ENCODE assay signal across 9 cellular contexts in genomic region chr12:54991161-54991991, GRCh38. TPM values are rescaled to one million over a fixed set of nuclear protein-coding genes. Genes with fewer than 3 reads are reported as not detected.
A peak's percentile ranks its signal among the peaks of the same experiment; 100 is the strongest.
DNase-seq lines count a peak whose midpoint lies in the region; ATAC-seq lines count a peak whose summit lies in the region.
"Had no signal": no experiment of that assay in that cellular context is flagged by ENCODE, and none has a peak within 500 bp of the region (broad histone marks: within the 10 kb centered on the region; RNA-seq: fewer than 3 reads in every experiment).

No MANE protein-coding gene starts in this region.

- ATAC-seq in HG03280 (IDR thresholded peaks at IDR 0.05; ENCODE audit: unreplicated experiment): peak; percentile 75
- ATAC-seq in activated CD8-positive, alpha-beta memory T cell treated with anti-CD3 and anti-CD28 coated beads, Interleukin-2, amount 10 ng/mL, durations not matched to agents 7 days and 5 days: peak; percentile 78

- peak; percentile 20 to 29 for DNase-seq in stimulated activated CD4-positive, alpha-beta T cell treated with anti-CD3 and anti-CD28 coated beads, Interleukin-12 subunit alpha, Interleukin-12 subunit beta, amount 100 ng/mL, for 24 hours (ENCODE audit: low read depth in 2 of 2)
- DNase-seq in stimulated activated CD4-positive, alpha-beta T cell treated with anti-CD3 and anti-CD28 coated beads, Interleukin-2, amount 100 ng/mL, for 48 hours: no peak
- peak; percentile 70 for DNase-seq in activated CD8-positive, alpha-beta memory T cell treated with anti-CD3 and anti-CD28 coated beads, Interleukin-2, amount 10 ng/mL, durations not matched to agents 7 days and 5 days
- DNase-seq in stimulated activated CD4-positive, alpha-beta T cell treated with anti-CD3 and anti-CD28 coated beads, TNF-alpha, amount 100 ng/mL, for 4 hours (ENCODE audit: low read depth in 3 of 3): peak in 2 of 3 experiments; percentile 26 to 28
- DNase-seq in RKO (ENCODE audit: low spot score) (no peak), NCI-H510A (lab: John Stamatoyannopoulos, UW) (no peak), LoVo (ENCODE audit: low spot score) (no peak)

- peak overlapping the region; percentile 83 for H3K4me3 Mint-ChIP-seq in activated CD8-positive, alpha-beta memory T cell treated with anti-CD3 and anti-CD28 coated beads, Interleukin-2, amount 10 ng/mL, durations not matched to agents 7 days and 5 days

- H3K27me3 Mint-ChIP-seq in activated CD8-positive, alpha-beta memory T cell treated with anti-CD3 and anti-CD28 coated beads, Interleukin-2, amount 10 ng/mL, durations not matched to agents 7 days and 5 days: no peaks in the 10 kb centered on the region

- H3K4me1 Mint-ChIP-seq in activated CD8-positive, alpha-beta memory T cell treated with anti-CD3 and anti-CD28 coated beads, Interleukin-2, amount 10 ng/mL, durations not matched to agents 7 days and 5 days: peaks cover 41% of the 10 kb centered on the region

- peaks cover 6% of the 10 kb centered on the region for H3K36me3 Mint-ChIP-seq in activated CD8-positive, alpha-beta memory T cell treated with anti-CD3 and anti-CD28 coated beads, Interleukin-2, amount 10 ng/mL, durations not matched to agents 7 days and 5 days

- H3K27ac Mint-ChIP-seq in activated CD8-positive, alpha-beta memory T cell treated with anti-CD3 and anti-CD28 coated beads, Interleukin-2, amount 10 ng/mL, durations not matched to agents 7 days and 5 days: peak overlapping the region; percentile 96

- CTCF ChIA-PET in activated CD8-positive, alpha-beta memory T cell treated with anti-CD3 and anti-CD28 coated beads, Interleukin-2, amount 10 ng/mL, durations not matched to agents 7 days and 5 days (lab: Charles Lee): interaction anchor here (1.9 to 13.9 kb wide), 8 partner anchors 11 to 267 kb away, joined by 9 to 528 read pairs (median 18); partner anchors contain the start of gene MUCL1

- no peaks in the 10 kb centered on the region for H3K9me3 Mint-ChIP-seq in activated CD8-positive, alpha-beta memory T cell treated with anti-CD3 and anti-CD28 coated beads, Interleukin-2, amount 10 ng/mL, durations not matched to agents 7 days and 5 days (ENCODE audit: low read depth)

RNA-seq across cellular contexts. Expression of gene TESPA1, which starts 6.8 kb away (rescaled TPM):
- 10 to 100 TPM; 65.9 to 74.6 TPM for total RNA-seq in activated CD8-positive, alpha-beta memory T cell treated with anti-CD3 and anti-CD28 coated beads, Interleukin-2, amount 10 ng/mL, durations not matched to agents 7 days and 5 days
- total RNA-seq: myocyte had no signal

RNA-seq across cellular contexts. Expression of gene NEUROD4, which starts 28.4 kb away (rescaled TPM):
- not detected for total RNA-seq in activated CD8-positive, alpha-beta memory T cell treated with anti-CD3 and anti-CD28 coated beads, Interleukin-2, amount 10 ng/mL, durations not matched to agents 7 days and 5 days
- total RNA-seq: myocyte had no signal

Comparison
In these comparisons a context has a peak if more than half of its experiments do, and no peak if none do; other contexts are left out.
1. DNase-seq: peak in stimulated activated CD4-positive, alpha-beta T cell treated with anti-CD3 and anti-CD28 coated beads, Interleukin-12 subunit alpha, Interleukin-12 subunit beta, amount 100 ng/mL, for 24 hours (2 of 2), activated CD8-positive, alpha-beta memory T cell treated with anti-CD3 and anti-CD28 coated beads, Interleukin-2, amount 10 ng/mL, durations not matched to agents 7 days and 5 days (single experiment) and stimulated activated CD4-positive, alpha-beta T cell treated with anti-CD3 and anti-CD28 coated beads, TNF-alpha, amount 100 ng/mL, for 4 hours (2 of 3); none in stimulated activated CD4-positive, alpha-beta T cell treated with anti-CD3 and anti-CD28 coated beads, Interleukin-2, amount 100 ng/mL, for 48 hours (0 of 2), RKO (single experiment), NCI-H510A (single experiment) and LoVo (single experiment).